ENCODE assay signal across 1 cellular context in genomic region chr1:164842891-164843290, GRCh38.
TF ChIP-seq lines count a peak whose summit lies in the region.

No MANE protein-coding gene starts in this region.

TF ChIP-seq in IMR-90, 13 proteins besides CTCF, POLR2A, EP300 and RAD21 (continued from another document):
- TF ChIP-seq FOS (IDR thresholded peaks at IDR 0.05; ENCODE audit: low read depth, low read length) (no peak), CHD1 (IDR thresholded peaks at IDR 0.05; ENCODE audit: low read depth, low read length) (no peak), RFX5 (IDR thresholded peaks at IDR 0.05; ENCODE audit: low read depth, low read length) (no peak), ELK1 (IDR thresholded peaks at IDR 0.05; ENCODE audit: borderline replicate concordance, low read depth, low read length) (no peak)
TF ChIP-seq in IMR-90: peak in this region for 0.
